Comparison of ENCODE assay signal across 8 cellular contexts in genomic region chr16:30063278-30063892, GRCh38. TPM values are rescaled to one million over a fixed set of nuclear protein-coding genes. Genes with fewer than 3 reads are reported as not detected.
DNase-seq lines count a peak whose midpoint lies in the region; ATAC-seq and TF ChIP-seq lines count a peak whose summit lies in the region.

No MANE protein-coding gene starts in this region.

- H3K9me3 ChIP-seq in body of pancreas (no peaks in the 10 kb centered on the region), mucosa of stomach (ENCODE audit: control insufficient read depth, low read length) (no peaks in the 10 kb centered on the region)

- no peak for TF ChIP-seq POLR2A in body of pancreas (IDR thresholded peaks at IDR 0.05)

- H3K9ac ChIP-seq in mucosa of stomach (ENCODE audit: low read length): peak overlapping the region; percentile 88

- peak overlapping the region; percentile 100 for H3K27ac Mint-ChIP-seq in stimulated activated naive CD8-positive, alpha-beta T cell treated with anti-CD3 and anti-CD28 coated beads, Interleukin-15, Interleukin-2, amounts not matched to agents 100 ng/mL and 50 ng/mL, for 24 hours

- 59 to 87% methylated on average over 7 to 12 of the region's 12 CpGs for WGBS in body of pancreas, 2 donors

- DNase-seq in stimulated activated naive CD8-positive, alpha-beta T cell treated with anti-CD3 and anti-CD28 coated beads, Interleukin-15, Interleukin-2, amounts not matched to agents 100 U/mL and 50 U/mL, for 24 hours: no peak
- DNase-seq in body of pancreas (no peak), GF-D8 (lab: John Stamatoyannopoulos, UW) (no peak), kidney glomerular epithelial cell (lab: John Stamatoyannopoulos, UW) (no peak), NCI-H1436 (lab: John Stamatoyannopoulos, UW) (no peak)
- no peak for DNase-seq in activated CD4-positive, alpha-beta T cell treated with anti-CD3 and anti-CD28 coated beads, Interleukin-2, amount 50 U/mL, for 1 hour

- intact Hi-C loops in body of pancreas (cut with DNase I): no loop called here

- peak overlapping the region; percentile 86 to 99 (median 94) for H3K27ac ChIP-seq in body of pancreas

- H3K27me3 Mint-ChIP-seq in stimulated activated naive CD8-positive, alpha-beta T cell treated with anti-CD3 and anti-CD28 coated beads, Interleukin-15, Interleukin-2, amounts not matched to agents 100 ng/mL and 50 ng/mL, for 24 hours: no peaks in the 10 kb centered on the region

- no peak for TF ChIP-seq CTCF in body of pancreas (IDR thresholded peaks at IDR 0.05)

- peaks cover 35% of the 10 kb centered on the region for H3K36me3 Mint-ChIP-seq in stimulated activated naive CD8-positive, alpha-beta T cell treated with anti-CD3 and anti-CD28 coated beads, Interleukin-15, Interleukin-2, amounts not matched to agents 100 ng/mL and 50 ng/mL, for 24 hours (ENCODE audit: low read depth)

- peak overlapping the region; percentile 99 for H3K4me3 Mint-ChIP-seq in stimulated activated naive CD8-positive, alpha-beta T cell treated with anti-CD3 and anti-CD28 coated beads, Interleukin-15, Interleukin-2, amounts not matched to agents 100 ng/mL and 50 ng/mL, for 24 hours

- H3K27me3 ChIP-seq in body of pancreas: no peaks in the 10 kb centered on the region
- H3K27me3 ChIP-seq in mucosa of stomach (ENCODE audit: control insufficient read depth, insufficient read depth, low read length): no peaks in the 10 kb centered on the region

- H3K4me1 ChIP-seq in body of pancreas: peaks cover 30% of the 10 kb centered on the region
- peaks cover 30% of the 10 kb centered on the region for H3K4me1 ChIP-seq in mucosa of stomach (ENCODE audit: control insufficient read depth, insufficient read depth, low read length)

- H3K9me3 Mint-ChIP-seq in stimulated activated naive CD8-positive, alpha-beta T cell treated with anti-CD3 and anti-CD28 coated beads, Interleukin-15, Interleukin-2, amounts not matched to agents 100 ng/mL and 50 ng/mL, for 24 hours: no peaks in the 10 kb centered on the region

- H3K36me3 ChIP-seq in body of pancreas (replicated peaks in 1 of 2; ENCODE audit: insufficient read depth in 1 of 2, low read depth in 2 of 2) (peaks cover 0 to 5% of the 10 kb centered on the region in 2 donors), mucosa of stomach (ENCODE audit: control insufficient read depth, insufficient read depth, low read length) (peaks cover 9% of the 10 kb centered on the region)

- H3K4me3 ChIP-seq in body of pancreas (no peak overlapping the region), mucosa of stomach (ENCODE audit: low read length) (no peak overlapping the region)

- ATAC-seq in stimulated activated naive CD8-positive, alpha-beta T cell treated with anti-CD3 and anti-CD28 coated beads, Interleukin-15, Interleukin-2, amounts not matched to agents 100 U/mL and 50 U/mL, for 24 hours: no peak
- ATAC-seq in body of pancreas: no peak

- peaks cover 30% of the 10 kb centered on the region for H3K4me1 Mint-ChIP-seq in stimulated activated naive CD8-positive, alpha-beta T cell treated with anti-CD3 and anti-CD28 coated beads, Interleukin-15, Interleukin-2, amounts not matched to agents 100 ng/mL and 50 ng/mL, for 24 hours (ENCODE audit: low read depth)

RNA-seq across cellular contexts. Expression of gene ALDOA, which starts 2.2 kb away (rescaled TPM):
- total RNA-seq in body of pancreas: 100 to 1,000 TPM; 306 to 384 TPM

RNA-seq across cellular contexts. Expression of gene PPP4C, which starts 12.4 kb away (rescaled TPM):
- total RNA-seq in body of pancreas: 10 to 100 TPM; 29.3 to 32.2 TPM

RNA-seq across cellular contexts. Expression of gene TBX6, which starts 28.3 kb away (rescaled TPM):
- 1 to 10 TPM; 1.8 to 2.6 TPM for total RNA-seq in body of pancreas

RNA-seq across cellular contexts. Expression of gene TLCD3B, which starts 32.3 kb away (rescaled TPM):
- total RNA-seq in body of pancreas: not detected

RNA-seq across cellular contexts. Expression of gene YPEL3, which starts 32.6 kb away (rescaled TPM):
- total RNA-seq in body of pancreas: 10 to 100 TPM; 28.3 to 84.8 TPM
